1 cellular context compared by ENCODE assay signal in genomic region chr5:126129431-126129830, GRCh38.
TF ChIP-seq lines count a peak whose summit lies in the region.

No MANE protein-coding gene starts in this region.

TF ChIP-seq in GM12878, 131 proteins besides CTCF, POLR2A, EP300 and RAD21 (continued from another document):
- TF ChIP-seq E2F8 (IDR thresholded peaks at IDR 0.05; ENCODE audit: low read depth, partially characterized antibody) (no peak), YY1 (IDR thresholded peaks at IDR 0.05; ENCODE audit: low read depth, low read length) (no peak), IRF3 (IDR thresholded peaks at IDR 0.05) (no peak), PRDM15 (CRISPR knock-in tag; IDR thresholded peaks at IDR 0.05) (no peak), RFX5 (IDR thresholded peaks at IDR 0.05; ENCODE audit: low read depth, low read length) (no peak), PBX3 (IDR thresholded peaks at IDR 0.05; ENCODE audit: insufficient replicate concordance, low read depth, low read length) (no peak), TCF12 (IDR thresholded peaks at IDR 0.05; ENCODE audit: low read depth, low read length) (no peak), SUZ12 (IDR thresholded peaks at IDR 0.05; ENCODE audit: unreplicated experiment) (no peak)
